ENCODE assay signal across 10 cellular contexts in genomic region chr17:81222620-81222905, GRCh38. TPM values are rescaled to one million over a fixed set of nuclear protein-coding genes. Genes with fewer than 3 reads are reported as not detected.
A peak's percentile ranks its signal among the peaks of the same experiment; 100 is the strongest.
DNase-seq lines count a peak whose midpoint lies in the region; ATAC-seq and TF ChIP-seq lines count a peak whose summit lies in the region.
"Had no signal": no experiment of that assay in that cellular context is flagged by ENCODE, and none has a peak within 500 bp of the region (broad histone marks: within the 10 kb centered on the region; RNA-seq: fewer than 3 reads in every experiment).

No MANE protein-coding gene starts in this region.

- no peak overlapping the region for H2AFZ ChIP-seq in HCT116 (ENCODE audit: low read depth, low read length, poor library complexity, severe bottlenecking)

- H3K9ac ChIP-seq in HCT116 (ENCODE audit: low read length), result peak overlapping the region; percentile 87

- H3K4me2 ChIP-seq in HCT116 (ENCODE audit: low read length), result peak overlapping the region; percentile 92

- CTCF ChIA-PET in HCT116 (lab: Charles Lee), result interaction anchor here (0.6 to 1.2 kb wide), 10 partner anchors 9 to 323 kb away, joined by 3 to 7 read pairs (median 4); partner anchors contain the start of genes NDUFAF8 and TEPSIN
- CTCF ChIA-PET in activated CD4-positive, alpha-beta memory T cell treated with anti-CD3 and anti-CD28 coated beads, Interleukin-2, amount 10 ng/mL, durations not matched to agents 7 days and 5 days (lab: Charles Lee), result interaction anchor here (0.7 to 1.0 kb wide), 4 partner anchors 17 to 807 kb away, joined by 3 to 4 read pairs (median 3); partner anchors contain the start of genes NDUFAF8 and TEPSIN

- no peaks in the 10 kb centered on the region for H3K27me3 ChIP-seq in HCT116 (ENCODE audit: insufficient read depth, low read length)

- peaks cover 15% of the 10 kb centered on the region; the same call in 1 of the 2 replicates for H3K79me2 ChIP-seq in HCT116 (ENCODE audit: insufficient read depth, low read length)

- peaks cover 1% of the 10 kb centered on the region for H3K36me3 Mint-ChIP-seq in activated CD4-positive, alpha-beta memory T cell treated with anti-CD3 and anti-CD28 coated beads, Interleukin-2, amount 10 ng/mL, durations not matched to agents 7 days and 5 days (ENCODE audit: low read depth)
- peaks cover 7 to 13% of the 10 kb centered on the region in 2 donors for H3K36me3 Mint-ChIP-seq in stimulated activated naive B cell treated with anti-CD40 and anti-IgM and Interleukin-4, amounts not matched to agents 10 μg/mL and 1 μg/mL and 100 μg/mL, for 72 hours

- no peak for TF ChIP-seq RAD21 in HCT116 (IDR thresholded peaks at IDR 0.05; ENCODE audit: low read depth)

- DNase-seq in HCT116 (ENCODE audit: low read depth, low spot score) (no peak), activated gamma-delta T cell treated with Interleukin-2 at 50 U/mL for 16 hours (no peak), NCI-H2081 treated with DMSO at 0.1 percent for 48 hours (lab: John Stamatoyannopoulos, UW) (no peak), NCI-H345 (lab: John Stamatoyannopoulos, UW) (no peak)
- DNase-seq in activated CD4-positive, alpha-beta memory T cell treated with anti-CD3 and anti-CD28 coated beads, Interleukin-2, amount 10 ng/mL, durations not matched to agents 7 days and 5 days, result no peak
- DNase-seq in stimulated activated naive B cell treated with anti-CD40 and anti-IgM and Interleukin-4, amounts not matched to agents 10 μg/mL and 1 μg/mL and 100 μg/mL, for 72 hours, result no peak

- no peak for TF ChIP-seq CTCF in HCT116 (IDR thresholded peaks at IDR 0.05 in 2 of 3, conservative IDR thresholded peaks at IDR 0.05 in 1 of 3; ENCODE audit: borderline replicate concordance in 1 of 3, insufficient read depth in 1 of 3, low read depth in 2 of 3, low read length in 2 of 3)

- peaks cover 3% of the 10 kb centered on the region for H3K27me3 Mint-ChIP-seq in activated CD4-positive, alpha-beta memory T cell treated with anti-CD3 and anti-CD28 coated beads, Interleukin-2, amount 10 ng/mL, durations not matched to agents 7 days and 5 days
- no peaks in the 10 kb centered on the region for H3K27me3 Mint-ChIP-seq in stimulated activated naive B cell treated with anti-CD40 and anti-IgM and Interleukin-4, amounts not matched to agents 10 μg/mL and 1 μg/mL and 100 μg/mL, for 72 hours

- TF ChIP-seq POLR2A in HCT116 (IDR thresholded peaks at IDR 0.05; ENCODE audit: borderline replicate concordance, extremely low read depth, insufficient read depth, insufficient read length), result no peak

- H3K4me3 Mint-ChIP-seq in activated CD4-positive, alpha-beta memory T cell treated with anti-CD3 and anti-CD28 coated beads, Interleukin-2, amount 10 ng/mL, durations not matched to agents 7 days and 5 days, result peak overlapping the region; percentile 77
- H3K4me3 Mint-ChIP-seq in stimulated activated naive B cell treated with anti-CD40 and anti-IgM and Interleukin-4, amounts not matched to agents 10 μg/mL and 1 μg/mL and 100 μg/mL, for 72 hours, result peak overlapping the region; percentile 79 to 88

- BruUV-seq in HCT116 (replicated peaks; lab: Mats Ljungman, UMichigan), result no TSS peak

- peaks cover 0 to 10% of the 10 kb centered on the region in 2 experiments; a peak in 2 of 4 replicates for H3K36me3 ChIP-seq in HCT116 (ENCODE audit: control insufficient read depth in 1 of 2, insufficient read depth in 2 of 2, low read length in 2 of 2)

- no peaks in the 10 kb centered on the region for H4K20me1 ChIP-seq in HCT116 (ENCODE audit: insufficient read depth)

- H3K4me1 Mint-ChIP-seq in activated CD4-positive, alpha-beta memory T cell treated with anti-CD3 and anti-CD28 coated beads, Interleukin-2, amount 10 ng/mL, durations not matched to agents 7 days and 5 days, result peaks cover 18% of the 10 kb centered on the region
- peaks cover 14 to 26% of the 10 kb centered on the region in 2 donors for H3K4me1 Mint-ChIP-seq in stimulated activated naive B cell treated with anti-CD40 and anti-IgM and Interleukin-4, amounts not matched to agents 10 μg/mL and 1 μg/mL and 100 μg/mL, for 72 hours

- H3K9me3 ChIP-seq in HCT116 (ENCODE audit: control insufficient read depth in 1 of 2, insufficient read depth in 1 of 2, low read depth in 1 of 2, low read length in 2 of 2), result 0 out of 4 replicates have a peak, but pooled peaks cover 0 to 4% of the 10 kb centered on the region in 2 experiments

- no peak overlapping the region for H3K27ac Mint-ChIP-seq in activated CD4-positive, alpha-beta memory T cell treated with anti-CD3 and anti-CD28 coated beads, Interleukin-2, amount 10 ng/mL, durations not matched to agents 7 days and 5 days
- no peak overlapping the region for H3K27ac Mint-ChIP-seq in stimulated activated naive B cell treated with anti-CD40 and anti-IgM and Interleukin-4, amounts not matched to agents 10 μg/mL and 1 μg/mL and 100 μg/mL, for 72 hours

- intact Hi-C loops in HCT116 (cut with micrococcal nuclease), result loop anchor here (10.0 kb wide), 1 partner anchor 238 kb away; no protein-coding TSS in a partner anchor

- H3K4me3 ChIP-seq in HCT116 (replicated peaks in 1 of 2; ENCODE audit: low read depth in 1 of 2, low read length in 2 of 2) (peak overlapping the region; percentile 84 to 90), iPS-11a (ENCODE audit: low read depth, low read length) (peak overlapping the region; percentile 67)

- peaks cover 20 to 29% of the 10 kb centered on the region in 2 experiments for H3K4me1 ChIP-seq in HCT116 (ENCODE audit: control insufficient read depth in 1 of 2, insufficient read depth in 2 of 2, low read length in 2 of 2)

- POLR2A ChIA-PET in HCT116 (lab: Charles Lee), result interaction anchor here (0.6 to 1.2 kb wide), 8 partner anchors 15 to 768 kb away, joined by 3 to 9 read pairs (median 4); partner anchors contain the start of genes BAHCC1, NDUFAF8 and TEPSIN
- POLR2A ChIA-PET in activated CD4-positive, alpha-beta memory T cell treated with anti-CD3 and anti-CD28 coated beads, Interleukin-2, amount 10 ng/mL, durations not matched to agents 7 days and 5 days (lab: Charles Lee), result interaction anchor here (1.0 to 1.3 kb wide), 3 partner anchors 15 to 205 kb away, joined by 3 to 18 read pairs (median 5); partner anchors contain the start of genes NDUFAF8 and TEPSIN

- ATAC-seq in HCT116 (peak; percentile 3), HG03097 (IDR thresholded peaks at IDR 0.05; ENCODE audit: low FRiP score, unreplicated experiment) (no peak)
- ATAC-seq in stimulated activated naive B cell treated with anti-CD40 and anti-IgM and Interleukin-4, amounts not matched to agents 10 μg/mL and 1 μg/mL and 100 μg/mL, for 72 hours (replicated peaks), result peak; percentile 1 to 5

- peak overlapping the region; percentile 74 for H3K27ac ChIP-seq in HCT116 (ENCODE audit: low read depth, low read length)

- H3K9me2 ChIP-seq in HCT116 (ENCODE audit: insufficient read depth), result no peaks in the 10 kb centered on the region

- H3K9me3 Mint-ChIP-seq in activated CD4-positive, alpha-beta memory T cell treated with anti-CD3 and anti-CD28 coated beads, Interleukin-2, amount 10 ng/mL, durations not matched to agents 7 days and 5 days, result peaks cover 3% of the 10 kb centered on the region
- no peaks in the 10 kb centered on the region for H3K9me3 Mint-ChIP-seq in stimulated activated naive B cell treated with anti-CD40 and anti-IgM and Interleukin-4, amounts not matched to agents 10 μg/mL and 1 μg/mL and 100 μg/mL, for 72 hours

- RAD21 ChIA-PET in HCT116 (lab: Charles Lee; ENCODE audit: low non-redundant PET in 1 of 2, low total read pairs in 2 of 2, uncharacterized antibody in 2 of 2, unreplicated experiment in 2 of 2), result interaction anchor here in 1 of 2 experiments (0.7 to 0.9 kb wide), 3 partner anchors 16 to 463 kb away, joined by 3 to 8 read pairs (median 4); partner anchors contain the start of genes NDUFAF8 and TEPSIN

TF ChIP-seq in HCT116, 20 proteins besides CTCF, POLR2A, EP300 and RAD21:
- TF ChIP-seq ZFX (IDR thresholded peaks at IDR 0.05), result 0 out of 2 replicates have a peak, but pooled peaks have one; percentile 36
- no peak for TF ChIP-seq TCF7L2 (IDR thresholded peaks at IDR 0.05; ENCODE audit: borderline replicate concordance, extremely low read depth, insufficient read depth, insufficient read length)

RNA-seq across cellular contexts. Expression of gene CEP131, which starts 0.2 kb away (rescaled TPM):
- 30.2 TPM for total RNA-seq in HCT116 (2021; ENCODE audit: unreplicated experiment)
- polyA plus RNA-seq in HCT116 (2012), result 28.5 and 28.9 TPM in 2 replicates
- 10 to 100 TPM; 10.1 to 11.6 TPM for total RNA-seq in activated CD4-positive, alpha-beta memory T cell treated with anti-CD3 and anti-CD28 coated beads, Interleukin-2, amount 10 ng/mL, durations not matched to agents 7 days and 5 days

RNA-seq across cellular contexts. Expression of gene TEPSIN, which starts 16.3 kb away (rescaled TPM):
- total RNA-seq in HCT116 (2021; ENCODE audit: unreplicated experiment), result 50.6 TPM
- polyA plus RNA-seq in HCT116 (2012), result 24.0 and 26.4 TPM in 2 replicates
- total RNA-seq in activated CD4-positive, alpha-beta memory T cell treated with anti-CD3 and anti-CD28 coated beads, Interleukin-2, amount 10 ng/mL, durations not matched to agents 7 days and 5 days, result 10 to 100 TPM; 55.0 to 55.4 TPM

RNA-seq across cellular contexts. Expression of gene NDUFAF8, which starts 16.6 kb away (rescaled TPM):
- 102 TPM for total RNA-seq in HCT116 (2021; ENCODE audit: unreplicated experiment)
- polyA plus RNA-seq in HCT116 (2012), result 193 and 202 TPM in 2 replicates
- total RNA-seq in activated CD4-positive, alpha-beta memory T cell treated with anti-CD3 and anti-CD28 coated beads, Interleukin-2, amount 10 ng/mL, durations not matched to agents 7 days and 5 days, result 10 to 100 TPM; 27.8 to 33.5 TPM

RNA-seq across cellular contexts. Expression of gene AATK, which starts 56.5 kb away (rescaled TPM):
- 4.4 TPM for total RNA-seq in HCT116 (2021; ENCODE audit: unreplicated experiment)
- polyA plus RNA-seq in HCT116 (2012), result 3.5 and 3.7 TPM in 2 replicates
- total RNA-seq in activated CD4-positive, alpha-beta memory T cell treated with anti-CD3 and anti-CD28 coated beads, Interleukin-2, amount 10 ng/mL, durations not matched to agents 7 days and 5 days, result 1 to 10 TPM; 1.1 to 1.8 TPM

RNA-seq across cellular contexts. Expression of gene PVALEF, which starts 57.3 kb away (rescaled TPM):
- not detected for total RNA-seq in HCT116 (2021; ENCODE audit: unreplicated experiment)
- polyA plus RNA-seq in HCT116 (2012), result 0.04 TPM in 1 of 2 replicates, not detected in the other
- total RNA-seq in activated CD4-positive, alpha-beta memory T cell treated with anti-CD3 and anti-CD28 coated beads, Interleukin-2, amount 10 ng/mL, durations not matched to agents 7 days and 5 days, result not detected
- total RNA-seq: lung microvascular endothelial cell, NCI-H460 had no signal
